In the genomic region with DNA sequence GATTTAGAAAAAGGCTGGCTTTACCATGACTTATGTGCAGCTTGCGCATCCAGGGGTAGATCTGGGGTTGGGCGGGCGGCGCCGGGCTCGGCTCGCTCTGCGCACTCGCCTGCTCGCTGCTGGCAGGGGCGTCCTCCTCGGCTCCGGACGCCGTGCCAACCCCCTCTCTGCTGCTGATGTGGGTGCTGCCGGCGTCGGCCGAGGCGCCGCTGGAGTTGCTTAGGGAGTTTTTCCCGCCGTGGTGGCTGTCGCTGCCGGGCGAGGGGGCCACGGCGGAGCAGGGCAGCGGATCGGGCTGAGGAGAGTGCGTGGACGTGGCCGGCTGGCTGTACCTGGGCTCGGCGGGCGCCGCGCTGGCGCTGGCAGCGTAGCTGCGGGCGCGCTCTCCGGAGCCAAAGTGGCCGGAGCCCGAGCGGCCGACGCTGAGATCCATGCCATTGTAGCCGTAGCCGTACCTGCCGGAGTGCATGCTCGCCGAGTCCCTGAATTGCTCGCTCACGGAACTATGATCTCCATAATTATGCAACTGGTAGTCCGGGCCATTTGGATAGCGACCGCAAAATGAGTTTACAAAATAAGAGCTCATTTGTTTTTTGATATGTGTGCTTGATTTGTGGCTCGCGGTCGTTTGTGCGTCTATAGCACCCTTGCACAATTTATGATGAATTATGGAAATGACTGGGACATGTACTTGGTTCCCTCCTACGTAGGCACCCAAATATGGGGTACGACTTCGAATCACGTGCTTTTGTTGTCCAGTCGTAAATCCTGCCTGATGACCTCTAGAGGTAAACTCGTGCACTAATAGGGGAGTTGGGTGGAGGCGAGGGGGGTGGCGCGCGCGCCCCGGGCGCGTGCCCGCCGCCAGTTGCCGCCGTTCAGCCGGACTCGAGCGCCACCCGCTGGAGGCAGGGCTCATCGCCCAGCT, we compare ENCODE assay signal across 8 cellular contexts. TPM values are rescaled to one million over a fixed set of nuclear protein-coding genes. Genes with fewer than 3 reads are reported as not detected.
DNase-seq lines count a peak whose midpoint lies in the region; ATAC-seq and TF ChIP-seq lines count a peak whose summit lies in the region.

A gene (minus strand): TSS at position 660 of the 928 bp plus-strand sequence. CDS start 74 bp downstream, at position 586.

- CTCF ChIA-PET in AG04450 (lab: Charles Lee), result interaction anchor here (0.5 to 7.8 kb wide), 39 partner anchors 9 to 1283 kb away, joined by 3 to 93 read pairs (median 6); a partner anchor contains a TSS

- H3K27me3 ChIP-seq in AG04450 (ENCODE audit: control insufficient read depth, insufficient read depth, low read length), result no peaks in the 10 kb centered on the region

- peak; percentile 76 for ATAC-seq in HG03571 (IDR thresholded peaks at IDR 0.05; ENCODE audit: unreplicated experiment)

- no peaks in the 10 kb centered on the region; the same call in 1 of the 2 replicates for H3K9me3 ChIP-seq in AG04450 (ENCODE audit: control insufficient read depth, insufficient read depth, low read length)

- TF ChIP-seq CTCF in AG04450 (IDR thresholded peaks at IDR 0.05; ENCODE audit: low read depth, low read length), result peak; percentile 84; the same call in 1 of the 2 replicates

- POLR2A ChIA-PET in AG04450 (lab: Yijun Ruan, JAX), result interaction anchor here (0.5 to 4.1 kb wide), 23 partner anchors 9 to 1281 kb away, joined by 3 to 23 read pairs (median 4); a partner anchor contains a TSS

- H3K27ac ChIP-seq in AG04450 (ENCODE audit: low read depth, low read length), result peak within 1 kb of the TSS; percentile 93

- DNase-seq in AG04450 (ENCODE audit: low read depth, low spot score) (peak; percentile 100), T1000 (lab: John Stamatoyannopoulos, UW) (peak; percentile 76), hepatic stellate cell (ENCODE audit: low spot score) (peak; percentile 93), pulmonary artery endothelial cell (ENCODE audit: low read depth, low spot score) (peak; percentile 79), GM19238 (ENCODE audit: insufficient read length, low spot score) (no peak)
- DNase-seq in stimulated activated CD4-positive, alpha-beta T cell treated with anti-CD3 and anti-CD28 coated beads, Interleukin-4, amount 100 ng/mL, for 4 hours, result no peak
- DNase-seq in activated CD4-positive, CD25-positive, alpha-beta regulatory T cell treated with anti-CD3 and anti-CD28 coated beads, Interleukin-2, amount 50 U/mL, for 72 hours, result no peak

- peak within 1 kb of the TSS; percentile 94 for H3K4me3 ChIP-seq in AG04450 (ENCODE audit: low read depth, low read length)

RNA-seq across cellular contexts. Expression of the gene that starts here (rescaled TPM):
- polyA plus RNA-seq in AG04450 (2011; rRNA removed), result 48.3 and 51.0 TPM in 2 replicates
- polyA minus RNA-seq in AG04450 (2011; rRNA and poly(A)+ RNA removed), result 37.7 and 49.7 TPM in 2 replicates
- total RNA-seq in pulmonary artery endothelial cell, result 5.9 and 13.1 TPM in 2 replicates

Comparison
In these comparisons a context has a peak if more than half of its experiments do, and no peak if none do; other contexts are left out.
1. DNase-seq: peak in AG04450 (single experiment), T1000 (single experiment), hepatic stellate cell (single experiment) and pulmonary artery endothelial cell (single experiment); none in stimulated activated CD4-positive, alpha-beta T cell treated with anti-CD3 and anti-CD28 coated beads, Interleukin-4, amount 100 ng/mL, for 4 hours (0 of 2), activated CD4-positive, CD25-positive, alpha-beta regulatory T cell treated with anti-CD3 and anti-CD28 coated beads, Interleukin-2, amount 50 U/mL, for 72 hours (single experiment) and GM19238 (single experiment).